ENCODE assay signal across 11 cellular contexts in genomic region chr5:59143926-59144333, GRCh38.
DNase-seq lines count a peak whose midpoint lies in the region; ATAC-seq and TF ChIP-seq lines count a peak whose summit lies in the region.
"Had no signal": no experiment of that assay in that cellular context is flagged by ENCODE, and none has a peak within 500 bp of the region (broad histone marks: within the 10 kb centered on the region; RNA-seq: fewer than 3 reads in every experiment).

No MANE protein-coding gene starts in this region.

- no peak overlapping the region for H3K4me3 Mint-ChIP-seq in activated naive CD4-positive, alpha-beta T cell treated with anti-CD3 and anti-CD28 coated beads for 36 hours

- intact Hi-C loops in activated naive CD4-positive, alpha-beta T cell treated with anti-CD3 and anti-CD28 coated beads for 36 hours (cut with micrococcal nuclease), result no loop called here

- DNase-seq in right atrium auricular region (ENCODE audit: low spot score) (no peak), HuH-7.5 (ENCODE audit: low spot score) (no peak), NCI-H2081 (lab: John Stamatoyannopoulos, UW) (no peak)
- no peak for DNase-seq in activated naive CD4-positive, alpha-beta T cell treated with anti-CD3 and anti-CD28 coated beads for 36 hours
- DNase-seq: amniotic stem cell, GF-D8, NCI-H526, uterus had no signal

- H3K9me3 Mint-ChIP-seq in activated naive CD4-positive, alpha-beta T cell treated with anti-CD3 and anti-CD28 coated beads for 36 hours, result no peaks in the 10 kb centered on the region

- no peak overlapping the region for H3K27ac Mint-ChIP-seq in activated naive CD4-positive, alpha-beta T cell treated with anti-CD3 and anti-CD28 coated beads for 36 hours

- peaks cover 2% of the 10 kb centered on the region for H3K4me1 Mint-ChIP-seq in activated naive CD4-positive, alpha-beta T cell treated with anti-CD3 and anti-CD28 coated beads for 36 hours (ENCODE audit: low read depth)

- H3K4me1 ChIP-seq in right atrium auricular region, result no peaks in the 10 kb centered on the region
- H3K4me1 ChIP-seq: uterus had no signal

- H3K36me3 ChIP-seq in right atrium auricular region, result no peaks in the 10 kb centered on the region
- H3K36me3 ChIP-seq: uterus had no signal

- no peaks in the 10 kb centered on the region for H3K9me3 ChIP-seq in right atrium auricular region
- H3K9me3 ChIP-seq: uterus had no signal

- no peak for TF ChIP-seq CTCF in right atrium auricular region (IDR thresholded peaks at IDR 0.05)

- no peaks in the 10 kb centered on the region for H3K27me3 Mint-ChIP-seq in activated naive CD4-positive, alpha-beta T cell treated with anti-CD3 and anti-CD28 coated beads for 36 hours (ENCODE audit: low read depth)

- H3K4me3 ChIP-seq in right atrium auricular region, result no peak overlapping the region
- H3K4me3 ChIP-seq: uterus had no signal

- peak overlapping the region; percentile 47 to 67 for H3K27ac ChIP-seq in right atrium auricular region
- H3K27ac ChIP-seq: uterus had no signal

- no peaks in the 10 kb centered on the region for H3K27me3 ChIP-seq in right atrium auricular region
- H3K27me3 ChIP-seq: uterus had no signal

- ATAC-seq in GM18870 (IDR thresholded peaks at IDR 0.05; ENCODE audit: unreplicated experiment) (peak; percentile 87), GM21515 (IDR thresholded peaks at IDR 0.05; ENCODE audit: unreplicated experiment) (peak; percentile 92), HG03139 (IDR thresholded peaks at IDR 0.05; ENCODE audit: unreplicated experiment) (peak; percentile 94)

- no peaks in the 10 kb centered on the region for H3K36me3 Mint-ChIP-seq in activated naive CD4-positive, alpha-beta T cell treated with anti-CD3 and anti-CD28 coated beads for 36 hours (ENCODE audit: low read depth)

- CTCF ChIA-PET in activated naive CD4-positive, alpha-beta T cell treated with anti-CD3 and anti-CD28 coated beads for 36 hours (lab: Charles Lee), result interaction anchor here (0.6 kb wide), 1 partner anchor 110 kb away, joined by 3 read pairs; no protein-coding TSS in a partner anchor
